In the genomic region with DNA sequence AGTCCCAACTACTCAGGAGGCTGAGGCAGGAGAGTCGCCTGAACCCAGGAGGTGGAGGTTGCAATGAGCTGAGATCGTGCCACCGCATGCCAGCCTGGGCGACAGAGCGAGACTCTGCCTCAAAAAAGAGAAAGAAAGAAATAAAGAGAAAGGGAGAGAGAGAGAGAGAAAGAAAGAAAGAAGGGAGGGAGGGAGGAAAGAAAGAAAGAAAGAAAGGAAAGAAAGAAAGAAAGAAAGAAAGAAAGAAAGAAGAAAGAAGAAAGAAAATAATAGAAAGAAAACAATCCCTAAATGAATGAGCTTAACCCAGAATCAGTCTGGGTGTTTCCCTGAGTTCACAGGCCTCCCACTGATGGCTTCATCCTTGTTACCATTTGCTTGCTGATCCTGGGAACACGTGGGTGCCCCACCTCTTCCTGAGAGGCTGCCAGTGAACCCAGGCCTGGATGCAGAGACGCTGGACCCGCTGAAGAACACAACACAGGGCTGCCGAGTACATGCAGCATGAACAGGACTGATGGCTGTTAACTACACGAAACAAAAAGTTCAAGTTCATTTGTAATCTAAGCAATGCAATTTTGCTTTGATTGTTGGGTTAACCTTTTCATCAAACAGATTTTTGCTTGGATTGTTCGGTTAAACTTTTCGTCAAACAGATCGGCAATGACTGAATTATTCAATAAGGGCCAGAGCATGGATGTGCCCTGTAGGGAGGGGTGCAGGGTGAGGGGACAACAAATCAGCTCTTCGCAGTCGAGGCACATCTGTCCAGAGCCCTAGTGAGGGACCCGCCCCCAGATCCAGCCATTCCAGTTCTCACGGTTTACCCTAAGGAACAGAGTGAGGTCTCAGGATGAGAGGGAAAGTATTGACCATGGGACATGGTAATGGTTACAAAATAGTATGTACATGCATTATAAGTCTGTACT, we compare ENCODE assay signal across 14 cellular contexts. TPM values are rescaled to one million over a fixed set of nuclear protein-coding genes. Genes with fewer than 3 reads are reported as not detected.
DNase-seq lines count a peak whose midpoint lies in the region; ATAC-seq and TF ChIP-seq lines count a peak whose summit lies in the region.
"Had no signal": no experiment of that assay in that cellular context is flagged by ENCODE, and none has a peak within 500 bp of the region (broad histone marks: within the 10 kb centered on the region; RNA-seq: fewer than 3 reads in every experiment).

No MANE protein-coding gene starts in this region.

- peak; percentile 23 for DNase-seq in activated naive CD4-positive, alpha-beta T cell treated with anti-CD3 and anti-CD28 coated beads for 36 hours
- no peak for DNase-seq in activated naive CD4-positive, alpha-beta T cell treated with anti-CD3 and anti-CD28 coated beads, Interleukin-2, amount 10 ng/mL, durations not matched to agents 7 days and 5 days
- DNase-seq in NCI-H226 (peak; percentile 6), fibroblast of peridontal ligament (ENCODE audit: extremely low read depth) (peak; percentile 11), tibial nerve (ENCODE audit: low spot score in 2 of 2) (peak; percentile 53 to 64), NK-92 (lab: John Stamatoyannopoulos, UW; ENCODE audit: unreplicated experiment) (no peak), UCSD-AML1 (lab: John Stamatoyannopoulos, UW; ENCODE audit: unreplicated experiment) (no peak)
- DNase-seq: activated CD4-positive, alpha-beta T cell treated with anti-CD3 and anti-CD28 coated beads for 4 hours; NCI-H1105 treated with DMSO at 0.1 percent for 48 hours; NCI-H526 treated with DMSO at 0.1 percent for 48 hours had no signal

- H3K36me3 ChIP-seq in tibial nerve = no peaks in the 10 kb centered on the region
- H3K36me3 ChIP-seq: vagina had no signal

- no peaks in the 10 kb centered on the region for H3K27me3 ChIP-seq in tibial nerve
- H3K27me3 ChIP-seq: vagina had no signal

- H3K4me1 Mint-ChIP-seq in activated naive CD4-positive, alpha-beta T cell treated with anti-CD3 and anti-CD28 coated beads for 36 hours (ENCODE audit: low read depth) = peaks cover 24% of the 10 kb centered on the region
- H3K4me1 Mint-ChIP-seq in activated naive CD4-positive, alpha-beta T cell treated with anti-CD3 and anti-CD28 coated beads, Interleukin-2, amount 10 ng/mL, durations not matched to agents 7 days and 5 days = peaks cover 23% of the 10 kb centered on the region
- H3K4me1 Mint-ChIP-seq: neural crest cell had no signal

- no peak overlapping the region for H3K4me3 Mint-ChIP-seq in activated naive CD4-positive, alpha-beta T cell treated with anti-CD3 and anti-CD28 coated beads for 36 hours
- H3K4me3 Mint-ChIP-seq in activated naive CD4-positive, alpha-beta T cell treated with anti-CD3 and anti-CD28 coated beads, Interleukin-2, amount 10 ng/mL, durations not matched to agents 7 days and 5 days = no peak overlapping the region
- H3K4me3 Mint-ChIP-seq: neural crest cell had no signal

- no peak for ATAC-seq in GM19467 (IDR thresholded peaks at IDR 0.05; ENCODE audit: unreplicated experiment)

- H3K27ac Mint-ChIP-seq in activated naive CD4-positive, alpha-beta T cell treated with anti-CD3 and anti-CD28 coated beads for 36 hours = peak overlapping the region; percentile 56
- H3K27ac Mint-ChIP-seq in activated naive CD4-positive, alpha-beta T cell treated with anti-CD3 and anti-CD28 coated beads, Interleukin-2, amount 10 ng/mL, durations not matched to agents 7 days and 5 days = no peak overlapping the region

- no peak for TF ChIP-seq POLR2A in tibial nerve (IDR thresholded peaks at IDR 0.05)

- peak in 1 of 2 donors; percentile 48 for TF ChIP-seq EP300 in tibial nerve (IDR thresholded peaks at IDR 0.05)

- peak overlapping the region in 3 of 4 donors; percentile 8 to 52 (median 34) for H3K27ac ChIP-seq in tibial nerve
- H3K27ac ChIP-seq: vagina had no signal

- no peak overlapping the region for H3K4me3 ChIP-seq in tibial nerve
- H3K4me3 ChIP-seq: vagina had no signal

- WGBS in tibial nerve, 2 donors = 68 to 70% methylated on average over 17 of the region's 17 CpGs

- peaks cover 4% of the 10 kb centered on the region for H3K9me3 Mint-ChIP-seq in activated naive CD4-positive, alpha-beta T cell treated with anti-CD3 and anti-CD28 coated beads for 36 hours
- peaks cover 2% of the 10 kb centered on the region for H3K9me3 Mint-ChIP-seq in activated naive CD4-positive, alpha-beta T cell treated with anti-CD3 and anti-CD28 coated beads, Interleukin-2, amount 10 ng/mL, durations not matched to agents 7 days and 5 days

- CTCF ChIA-PET in activated naive CD4-positive, alpha-beta T cell treated with anti-CD3 and anti-CD28 coated beads for 36 hours (lab: Charles Lee) = interaction anchor here (0.6 to 2.3 kb wide), 23 partner anchors 10 to 201 kb away, joined by 3 to 14 read pairs (median 4); a partner anchor contains a TSS
- CTCF ChIA-PET in activated naive CD4-positive, alpha-beta T cell treated with anti-CD3 and anti-CD28 coated beads, Interleukin-2, amount 10 ng/mL, durations not matched to agents 7 days and 5 days (lab: Charles Lee) = interaction anchor here (0.6 to 3.2 kb wide), 17 partner anchors 7 to 1582 kb away, joined by 3 to 16 read pairs (median 4); a partner anchor contains a TSS

- H3K9me3 ChIP-seq in tibial nerve = peaks cover 0 to 6% (median 0%) of the 10 kb centered on the region in 4 donors
- H3K9me3 ChIP-seq: vagina had no signal

- no peak for TF ChIP-seq CTCF in tibial nerve (IDR thresholded peaks at IDR 0.05)

- intact Hi-C loops in activated naive CD4-positive, alpha-beta T cell treated with anti-CD3 and anti-CD28 coated beads for 36 hours (cut with micrococcal nuclease) = loop anchor here (2.0 to 5.0 kb wide), 4 partner anchors 51 to 205 kb away; a partner anchor contains a TSS

- H3K27me3 Mint-ChIP-seq in activated naive CD4-positive, alpha-beta T cell treated with anti-CD3 and anti-CD28 coated beads for 36 hours (ENCODE audit: low read depth) = no peaks in the 10 kb centered on the region
- peaks cover 8% of the 10 kb centered on the region for H3K27me3 Mint-ChIP-seq in activated naive CD4-positive, alpha-beta T cell treated with anti-CD3 and anti-CD28 coated beads, Interleukin-2, amount 10 ng/mL, durations not matched to agents 7 days and 5 days

- H3K36me3 Mint-ChIP-seq in activated naive CD4-positive, alpha-beta T cell treated with anti-CD3 and anti-CD28 coated beads for 36 hours (ENCODE audit: low read depth) = no peaks in the 10 kb centered on the region
- no peaks in the 10 kb centered on the region for H3K36me3 Mint-ChIP-seq in activated naive CD4-positive, alpha-beta T cell treated with anti-CD3 and anti-CD28 coated beads, Interleukin-2, amount 10 ng/mL, durations not matched to agents 7 days and 5 days

- H3K4me1 ChIP-seq in tibial nerve = peaks cover 0 to 33% (median 4%) of the 10 kb centered on the region in 4 donors

RNA-seq across cellular contexts. Expression of a gene that starts 11.5 kb away (rescaled TPM):
- not detected for total RNA-seq in activated naive CD4-positive, alpha-beta T cell treated with anti-CD3 and anti-CD28 coated beads for 36 hours
- 1 to 10 TPM; 1.8 to 5.7 (median 4.4) TPM for total RNA-seq in tibial nerve
- total RNA-seq: left lobe of liver, neural crest cell, vagina had no signal

RNA-seq across cellular contexts. Expression of a gene that starts 39.0 kb away (rescaled TPM):
- total RNA-seq in activated naive CD4-positive, alpha-beta T cell treated with anti-CD3 and anti-CD28 coated beads for 36 hours = 100 to 1,000 TPM; 392 to 408 TPM
- 100 to 1,000 TPM; 147 to 169 (median 150) TPM for total RNA-seq in tibial nerve

Comparison
In these comparisons a context has a peak if more than half of its experiments do, and no peak if none do; other contexts are left out.
1. DNase-seq: peak in activated naive CD4-positive, alpha-beta T cell treated with anti-CD3 and anti-CD28 coated beads for 36 hours (single experiment), NCI-H226 (single experiment), fibroblast of peridontal ligament (single experiment) and tibial nerve (2 of 2); none in activated naive CD4-positive, alpha-beta T cell treated with anti-CD3 and anti-CD28 coated beads, Interleukin-2, amount 10 ng/mL, durations not matched to agents 7 days and 5 days (single experiment), NK-92 (single experiment) and UCSD-AML1 (single experiment).